ENCODE assay signal across 8 cellular contexts in genomic region chr15:101294731-101295606, GRCh38. TPM values are rescaled to one million over a fixed set of nuclear protein-coding genes. Genes with fewer than 3 reads are reported as not detected.
DNase-seq lines count a peak whose midpoint lies in the region; TF ChIP-seq lines count a peak whose summit lies in the region.

Gene SNRPA1 (minus strand): TSS chr15:101295248. CDS start chr15:101295178, 70 bp downstream.

- H3K9ac ChIP-seq in neuronal stem cell (ENCODE audit: low read depth, low read length, poor library complexity) (peak within 1 kb of the TSS; percentile 96), subcutaneous abdominal adipose tissue (ENCODE audit: low read length in 5 of 5) (peak within 1 kb of the TSS; percentile 89 to 96 (median 95))

- peak within 1 kb of the TSS; percentile 92 for H3K18ac ChIP-seq in neuronal stem cell (ENCODE audit: low read length)

- no CpG with 5 or more reads among the region's 87 CpGs for WGBS in neuronal stem cell (ENCODE audit: extremely low coverage in 2 of 2, insufficient read length in 2 of 2, insufficient replicate concordance in 1 of 2), 2 donors

- peak within 1 kb of the TSS; percentile 87 for H3K4me2 ChIP-seq in neuronal stem cell (ENCODE audit: insufficient read depth, low read length, poor library complexity, severe bottlenecking)

- no peak within 1 kb of the TSS for H4K91ac ChIP-seq in neuronal stem cell (ENCODE audit: low read depth, low read length, poor library complexity)

- H2AFZ ChIP-seq in neuronal stem cell (ENCODE audit: low read length), result peak within 1 kb of the TSS; percentile 95

- POLR2A ChIA-PET in HEK293T (lab: Yijun Ruan, JAX), result interaction anchor here (0.6 to 3.0 kb wide), 15 partner anchors 10 to 361 kb away, joined by 3 to 17 read pairs (median 4); no protein-coding TSS in a partner anchor

- H3K14ac ChIP-seq in neuronal stem cell (ENCODE audit: low read length), result peak within 1 kb of the TSS; percentile 63

- no peak within 1 kb of the TSS for H2BK12ac ChIP-seq in neuronal stem cell (ENCODE audit: low read length)

- peak within 1 kb of the TSS; percentile 88 for H3K4me3 ChIP-seq in SJSA1
- peak within 1 kb of the TSS; percentile 69 to 99 for H3K4me3 ChIP-seq in neuronal stem cell (ENCODE audit: low read length in 2 of 2)
- H3K4me3 ChIP-seq in subcutaneous abdominal adipose tissue (ENCODE audit: low read depth in 1 of 5, low read length in 5 of 5), result peak within 1 kb of the TSS; percentile 86 to 99 (median 96)

- no peak within 1 kb of the TSS for H3K4ac ChIP-seq in neuronal stem cell (ENCODE audit: low read length)

- H3K23ac ChIP-seq in neuronal stem cell (ENCODE audit: low read depth, low read length, poor library complexity), result peak within 1 kb of the TSS; percentile 98

- H3K4me1 ChIP-seq in SJSA1 (replicated peaks) (peaks cover 6% of the 10 kb centered on the region; the same call in 1 of the 2 replicates), neuronal stem cell (ENCODE audit: control insufficient read depth in 2 of 2, insufficient read depth in 1 of 2, low read depth in 1 of 2, low read length in 2 of 2) (peaks cover 6 to 12% of the 10 kb centered on the region in 2 donors), subcutaneous abdominal adipose tissue (ENCODE audit: control insufficient read depth in 5 of 5, insufficient read depth in 5 of 5, low read length in 5 of 5) (peaks cover 7 to 27% (median 24%) of the 10 kb centered on the region in 5 donors)

- CTCF ChIA-PET in HEK293T (lab: Yijun Ruan, JAX), result interaction anchor here (0.5 to 1.2 kb wide), 2 partner anchors 347 to 350 kb away, joined by 3 to 6 read pairs; no protein-coding TSS in a partner anchor

- H3K36me3 ChIP-seq in SJSA1, result peaks cover 32% of the 10 kb centered on the region
- H3K36me3 ChIP-seq in neuronal stem cell (replicated peaks in 1 of 2; ENCODE audit: control insufficient read depth in 2 of 2, insufficient read depth in 2 of 2, low read length in 2 of 2), result peaks cover 0 to 34% of the 10 kb centered on the region in 2 donors
- H3K36me3 ChIP-seq in subcutaneous abdominal adipose tissue (ENCODE audit: control insufficient read depth in 5 of 5, insufficient read depth in 5 of 5, low read length in 5 of 5), result peaks cover 0 to 12% (median 4%) of the 10 kb centered on the region in 5 donors

- peaks cover 6% of the 10 kb centered on the region for H3K79me1 ChIP-seq in neuronal stem cell (ENCODE audit: low read depth, low read length)

- H2BK120ac ChIP-seq in neuronal stem cell (ENCODE audit: low read depth, low read length), result no peak within 1 kb of the TSS

- DNase-seq in GM03348 (ENCODE audit: low spot score), result peak; percentile 99
- DNase-seq in HEK293T (ENCODE audit: extremely low spot score), result peak; percentile 98
- DNase-seq in MV-4-11 (lab: John Stamatoyannopoulos, UW), result peak; percentile 92
- DNase-seq in SJSA1 (ENCODE audit: low read depth in 1 of 2, low spot score in 2 of 2), result peak; percentile 92 to 97
- peak; percentile 94 to 98 (median 96) for DNase-seq in activated naive CD4-positive, alpha-beta T cell (lab: John Stamatoyannopoulos, UW)
- DNase-seq in foreskin melanocyte, result peak; percentile 92
- DNase-seq in neuronal stem cell (ENCODE audit: low spot score), result peak; percentile 91

- peak within 1 kb of the TSS; percentile 69 for H3K27ac ChIP-seq in SJSA1
- peak within 1 kb of the TSS; percentile 62 for H3K27ac ChIP-seq in neuronal stem cell (replicated peaks; ENCODE audit: low read length)
- H3K27ac ChIP-seq in subcutaneous abdominal adipose tissue (ENCODE audit: low read depth, low read length), result peak within 1 kb of the TSS; percentile 95

- peak within 1 kb of the TSS; percentile 55 for H2BK15ac ChIP-seq in neuronal stem cell (ENCODE audit: low read length)

- H3K9me3 ChIP-seq in SJSA1 (replicated peaks), result no peaks in the 10 kb centered on the region
- H3K9me3 ChIP-seq in neuronal stem cell (replicated peaks in 1 of 2; ENCODE audit: control insufficient read depth in 2 of 2, insufficient read depth in 1 of 2, low read depth in 1 of 2, low read length in 2 of 2), result no peaks in the 10 kb centered on the region
- H3K9me3 ChIP-seq in subcutaneous abdominal adipose tissue (ENCODE audit: control insufficient read depth in 5 of 5, low read length in 5 of 5), result no peaks in the 10 kb centered on the region

- H2BK5ac ChIP-seq in neuronal stem cell (ENCODE audit: low read length), result no peak within 1 kb of the TSS

- peak within 1 kb of the TSS; percentile 74 for H2AK5ac ChIP-seq in neuronal stem cell (ENCODE audit: low read depth, low read length)

- H3K27me3 ChIP-seq in SJSA1 (replicated peaks), result no peaks in the 10 kb centered on the region
- no peaks in the 10 kb centered on the region for H3K27me3 ChIP-seq in neuronal stem cell (ENCODE audit: control insufficient read depth in 3 of 3, insufficient read depth in 3 of 3, low read depth in 1 of 3, low read length in 3 of 3)
- H3K27me3 ChIP-seq in subcutaneous abdominal adipose tissue (ENCODE audit: control insufficient read depth in 5 of 5, insufficient read depth in 4 of 5, low read length in 5 of 5), result no peaks in the 10 kb centered on the region

- no peak within 1 kb of the TSS for H4K8ac ChIP-seq in neuronal stem cell (ENCODE audit: low read depth, low read length)

TF ChIP-seq in HEK293T, 16 proteins besides CTCF, POLR2A, EP300 and RAD21:
- no peak for TF ChIP-seq SP1 (IDR thresholded peaks at IDR 0.05)
- TF ChIP-seq HDGF (IDR thresholded peaks at IDR 0.05; ENCODE audit: borderline replicate concordance), result no peak
- TF ChIP-seq FOXK2 (IDR thresholded peaks at IDR 0.05), result no peak
- TF ChIP-seq NFRKB (IDR thresholded peaks at IDR 0.05), result no peak
- TF ChIP-seq, protein P1, sequence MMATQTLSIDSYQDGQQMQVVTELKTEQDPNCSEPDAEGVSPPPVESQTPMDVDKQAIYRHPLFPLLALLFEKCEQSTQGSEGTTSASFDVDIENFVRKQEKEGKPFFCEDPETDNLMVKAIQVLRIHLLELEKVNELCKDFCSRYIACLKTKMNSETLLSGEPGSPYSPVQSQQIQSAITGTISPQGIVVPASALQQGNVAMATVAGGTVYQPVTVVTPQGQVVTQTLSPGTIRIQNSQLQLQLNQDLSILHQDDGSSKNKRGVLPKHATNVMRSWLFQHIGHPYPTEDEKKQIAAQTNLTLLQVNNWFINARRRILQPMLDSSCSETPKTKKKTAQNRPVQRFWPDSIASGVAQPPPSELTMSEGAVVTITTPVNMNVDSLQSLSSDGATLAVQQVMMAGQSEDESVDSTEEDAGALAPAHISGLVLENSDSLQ (IDR thresholded peaks at IDR 0.05), result no peak
- TF ChIP-seq TARDBP (IDR thresholded peaks at IDR 0.05), result no peak
- TF ChIP-seq ZNF384 (IDR thresholded peaks at IDR 0.05), result no peak
- no peak for TF ChIP-seq FOXM1 (IDR thresholded peaks at IDR 0.05; ENCODE audit: borderline replicate concordance)
- no peak for TF ChIP-seq CTBP1 (IDR thresholded peaks at IDR 0.05; ENCODE audit: borderline replicate concordance)
- TF ChIP-seq SUZ12 (IDR thresholded peaks at IDR 0.05), result no peak
- peak; percentile 71 for TF ChIP-seq L3MBTL2 (conservative IDR thresholded peaks at IDR 0.05)
- TF ChIP-seq ELF4 (IDR thresholded peaks at IDR 0.05), result peak; percentile 66
- TF ChIP-seq ARNT (IDR thresholded peaks at IDR 0.05), result no peak
- TF ChIP-seq FOXA1 (IDR thresholded peaks at IDR 0.05), result no peak
- no peak for TF ChIP-seq BHLHE40 (IDR thresholded peaks at IDR 0.05; ENCODE audit: borderline replicate concordance)

RNA-seq across cellular contexts. Expression of gene SNRPA1, which starts in this region (rescaled TPM):
- total RNA-seq in SJSA1 (2014; rRNA removed; shearing (Covaris generic)), result 37.9 and 76.3 TPM in 2 replicates
- polyA plus RNA-seq in neuronal stem cell (2013, experiment 1 of 2), result 125 TPM
- polyA plus RNA-seq in neuronal stem cell (2013, experiment 2 of 2), result 129 TPM

Comparison
In these comparisons a context has a peak if more than half of its experiments do, and no peak if none do; other contexts are left out.
1. Peak in every context shown above with its lines: DNase-seq, H3K4me3 ChIP-seq and H3K27ac ChIP-seq.